1 cellular context compared by ENCODE assay signal in genomic region chr21:31730687-31731111, GRCh38.
TF ChIP-seq lines count a peak whose summit lies in the region.

No MANE protein-coding gene starts in this region.

TF ChIP-seq in H1, 55 proteins besides CTCF, POLR2A, EP300 and RAD21:
- TF ChIP-seq TCF12 (IDR thresholded peaks at IDR 0.05; ENCODE audit: low read depth, low read length) (peak; percentile 95), CEBPB (IDR thresholded peaks at IDR 0.05; ENCODE audit: low read depth, low read length) (no peak), YY1 (IDR thresholded peaks at IDR 0.05; ENCODE audit: low read depth, low read length) (0 out of 2 replicates have a peak, but pooled peaks have one; percentile 16), RXRA (IDR thresholded peaks at IDR 0.05; ENCODE audit: insufficient read depth, low read depth, low read length) (no peak), POU5F1 (IDR thresholded peaks at IDR 0.05; ENCODE audit: low read depth, low read length) (peak; percentile 51; the same call in 1 of the 2 replicates), TBP (IDR thresholded peaks at IDR 0.05; ENCODE audit: low read depth, low read length) (peak; percentile 64), SAP30 (IDR thresholded peaks at IDR 0.05; ENCODE audit: insufficient read depth, insufficient replicate concordance, low read length) (peak; percentile 26), GTF2F1 (IDR thresholded peaks at IDR 0.05; ENCODE audit: borderline replicate concordance, low read depth, low read length) (no peak), HDAC2 (IDR thresholded peaks at IDR 0.05; ENCODE audit: borderline replicate concordance in 1 of 2, low read depth in 2 of 2, low read length in 2 of 2) (peak; percentile 56 to 78; a peak in 2 of 4 replicates), CBX8 (IDR thresholded peaks at IDR 0.05; ENCODE audit: borderline replicate concordance, low read depth, low read length) (no peak), CTBP2 (IDR thresholded peaks at IDR 0.05; ENCODE audit: borderline replicate concordance, insufficient read depth, insufficient read length, low read length) (no peak), POLR2AphosphoS5 (IDR thresholded peaks at IDR 0.05; ENCODE audit: low read depth, low read length) (peak; percentile 79), NANOG (IDR thresholded peaks at IDR 0.05; ENCODE audit: insufficient read depth, low read depth, low read length, poor library complexity, severe bottlenecking) (peak; percentile 81), RBBP5 (IDR thresholded peaks at IDR 0.05; ENCODE audit: borderline replicate concordance, low read depth, low read length) (0 out of 2 replicates have a peak, but pooled peaks have one; percentile 37), SP1 (IDR thresholded peaks at IDR 0.05; ENCODE audit: low read depth, low read length) (peak; percentile 72; the same call in 1 of the 2 replicates), SIN3A (conservative IDR thresholded peaks at IDR 0.05 in 1 of 2, IDR thresholded peaks at IDR 0.05 in 1 of 2; ENCODE audit: low read depth in 1 of 2, low read length in 2 of 2) (peak; percentile 51 to 82; a peak in 1 of 4 replicates), KDM4A (IDR thresholded peaks at IDR 0.05; ENCODE audit: low read depth, low read length, severe bottlenecking) (no peak), TAF1 (IDR thresholded peaks at IDR 0.05; ENCODE audit: low read depth, low read length) (peak; percentile 71; the same call in 1 of the 2 replicates), RNF2 (IDR thresholded peaks at IDR 0.05; ENCODE audit: borderline replicate concordance, low read depth, low read length, missing control alignments, poor library complexity, severe bottlenecking) (no peak)
